ENCODE assay signal across 17 cellular contexts in the genomic region with DNA sequence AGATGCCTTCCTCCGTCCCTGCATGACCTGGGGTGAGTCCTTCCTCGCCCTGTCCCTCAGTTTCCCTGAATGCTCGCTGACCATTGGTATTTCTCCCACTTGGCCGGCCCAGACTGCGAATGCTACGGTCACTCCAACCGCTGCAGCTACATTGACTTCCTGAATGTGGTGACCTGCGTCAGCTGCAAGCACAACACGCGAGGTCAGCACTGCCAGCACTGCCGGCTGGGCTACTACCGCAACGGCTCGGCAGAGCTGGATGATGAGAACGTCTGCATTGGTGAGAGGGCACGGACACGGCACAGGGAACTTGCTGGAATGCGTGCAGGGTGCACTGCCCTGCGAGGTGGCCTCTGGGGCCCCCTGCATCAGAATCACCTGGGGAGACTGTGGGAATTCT.
"Had no signal": no experiment of that assay in that cellular context is flagged by ENCODE, and none has a peak within 500 bp of the region (broad histone marks: within the 10 kb centered on the region; RNA-seq: fewer than 3 reads in every experiment).

No MANE protein-coding gene starts in this region.

- H3K27ac Mint-ChIP-seq: activated CD4-positive, alpha-beta memory T cell treated with anti-CD3 and anti-CD28 coated beads, Interleukin-2, amount 10 ng/mL, durations not matched to agents 7 days and 5 days; activated naive CD8-positive, alpha-beta T cell treated with anti-CD3 and anti-CD28 coated beads for 36 hours; activated T-cell treated with anti-CD3 and anti-CD28 coated beads, Interleukin-2, amount 50 U/mL, for 72 hours; naive thymus-derived CD4-positive, alpha-beta T cell; type B pancreatic cell had no signal

- ATAC-seq: activated T-cell treated with anti-CD3 and anti-CD28 coated beads, Interleukin-2, amount 50 U/mL, for 72 hours; left colon; naive thymus-derived CD4-positive, alpha-beta T cell; sciatic nerve had no signal

- H3K36me3 ChIP-seq: brain microvascular endothelial cell, prostate gland had no signal

- H3K9me3 ChIP-seq: prostate gland had no signal

- DNase-seq: activated CD4-positive, alpha-beta memory T cell treated with anti-CD3 and anti-CD28 coated beads, Interleukin-2, amount 10 ng/mL, durations not matched to agents 7 days and 5 days; activated gamma-delta T cell treated with Interleukin-2 at 50 U/mL for 16 hours; activated naive CD8-positive, alpha-beta T cell treated with anti-CD3 and anti-CD28 coated beads for 36 hours; activated T-cell treated with anti-CD3 and anti-CD28 coated beads, Interleukin-2, amount 50 U/mL, for 72 hours; brain microvascular endothelial cell; dermis blood vessel endothelial cell; erythroblast; left colon; naive thymus-derived CD4-positive, alpha-beta T cell; occipital lobe; stimulated activated CD4-positive, alpha-beta T cell treated with anti-CD3 and anti-CD28 coated beads, Interleukin-12 subunit alpha, Interleukin-12 subunit beta, amount 100 ng/mL, for 4 hours; stimulated activated naive CD4-positive, alpha-beta T cell treated with Interleukin-2 at 50 U/mL for 16 hours; T1000 had no signal

- H3K4me3 Mint-ChIP-seq: activated CD4-positive, alpha-beta memory T cell treated with anti-CD3 and anti-CD28 coated beads, Interleukin-2, amount 10 ng/mL, durations not matched to agents 7 days and 5 days; activated naive CD8-positive, alpha-beta T cell treated with anti-CD3 and anti-CD28 coated beads for 36 hours; activated T-cell treated with anti-CD3 and anti-CD28 coated beads, Interleukin-2, amount 50 U/mL, for 72 hours; type B pancreatic cell had no signal

- H3K4me1 ChIP-seq: prostate gland had no signal

- H3K36me3 Mint-ChIP-seq: activated naive CD8-positive, alpha-beta T cell treated with anti-CD3 and anti-CD28 coated beads for 36 hours; naive thymus-derived CD4-positive, alpha-beta T cell; type B pancreatic cell had no signal

- H3K27ac ChIP-seq: brain microvascular endothelial cell, prostate gland, VCaP had no signal

- H3K27me3 Mint-ChIP-seq: activated naive CD8-positive, alpha-beta T cell treated with anti-CD3 and anti-CD28 coated beads for 36 hours had no signal

- H3K4me3 ChIP-seq: prostate gland had no signal

- H3K9me3 Mint-ChIP-seq: activated CD4-positive, alpha-beta memory T cell treated with anti-CD3 and anti-CD28 coated beads, Interleukin-2, amount 10 ng/mL, durations not matched to agents 7 days and 5 days; activated naive CD8-positive, alpha-beta T cell treated with anti-CD3 and anti-CD28 coated beads for 36 hours; activated T-cell treated with anti-CD3 and anti-CD28 coated beads, Interleukin-2, amount 50 U/mL, for 72 hours; type B pancreatic cell had no signal
